Comparison of ENCODE assay signal across 9 cellular contexts in the genomic region with DNA sequence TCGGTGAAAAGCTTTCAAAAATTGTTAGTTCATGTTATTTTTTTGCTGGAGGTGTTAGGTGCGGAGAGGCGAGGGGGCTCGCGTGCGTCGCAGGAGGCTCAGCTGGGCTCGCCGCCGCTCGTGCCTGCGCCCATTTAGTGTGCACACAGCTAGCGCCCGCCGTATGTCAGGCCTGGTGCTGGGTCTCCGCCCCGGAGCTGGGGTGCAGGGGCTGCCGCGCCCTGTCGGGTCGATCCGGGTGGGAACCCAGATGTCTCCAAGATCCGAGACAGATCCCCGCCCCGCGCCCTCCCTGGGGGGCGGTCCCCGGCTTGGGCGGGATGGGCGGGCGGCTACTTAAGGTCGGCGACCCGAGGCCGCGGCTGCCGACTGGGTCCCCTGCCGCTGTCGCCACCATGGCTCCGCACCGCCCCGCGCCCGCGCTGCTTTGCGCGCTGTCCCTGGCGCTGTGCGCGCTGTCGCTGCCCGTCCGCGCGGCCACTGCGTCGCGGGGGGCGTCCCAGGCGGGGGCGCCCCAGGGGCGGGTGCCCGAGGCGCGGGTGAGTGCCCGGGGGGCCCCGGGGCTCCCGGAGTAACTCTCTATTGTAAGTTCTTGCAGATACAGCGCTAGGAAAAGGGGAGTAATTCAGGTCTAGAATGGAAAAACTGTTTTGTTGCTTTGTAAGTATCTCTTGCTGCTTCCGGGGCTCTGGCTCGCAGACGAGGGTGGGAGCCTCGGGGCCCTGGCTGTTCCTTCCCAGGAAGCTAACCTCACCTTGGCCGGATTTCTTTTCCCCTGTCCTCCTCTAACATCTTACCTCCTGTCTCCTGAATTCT. TPM values are rescaled to one million over a fixed set of nuclear protein-coding genes. Genes with fewer than 3 reads are reported as not detected.
A peak's percentile ranks its signal among the peaks of the same experiment; 100 is the strongest.
DNase-seq lines count a peak whose midpoint lies in the region; ATAC-seq, FAIRE-seq and TF ChIP-seq lines count a peak whose summit lies in the region.
"Had no signal": no experiment of that assay in that cellular context is flagged by ENCODE, and none has a peak within 500 bp of the region (broad histone marks: within the 10 kb centered on the region; RNA-seq: fewer than 3 reads in every experiment).

No MANE protein-coding gene starts in this region.

- CTCF ChIA-PET in AG04450 (lab: Charles Lee), result interaction anchor here (0.9 to 2.3 kb wide), 2 partner anchors 20 to 86 kb away, joined by 4 to 8 read pairs; no protein-coding TSS in a partner anchor

- no peaks in the 10 kb centered on the region; the same call in 1 of the 2 replicates for H3K9me3 ChIP-seq in AG04450 (ENCODE audit: control insufficient read depth, insufficient read depth, low read length)
- no peaks in the 10 kb centered on the region for H3K9me3 ChIP-seq in endocrine pancreas (ENCODE audit: control insufficient read depth, low read length)

- peak; percentile 64 for ATAC-seq in memory B cell (ENCODE audit: low read depth)
- no peak for ATAC-seq in GM21390 (IDR thresholded peaks at IDR 0.05; ENCODE audit: unreplicated experiment)
- no peak for ATAC-seq in HG03571 (IDR thresholded peaks at IDR 0.05; ENCODE audit: unreplicated experiment)

- DNase-seq in AG04450 (ENCODE audit: low read depth, low spot score), result no peak
- peak; percentile 36 for DNase-seq in GM19239 (ENCODE audit: insufficient read length, low spot score)
- DNase-seq in memory B cell (ENCODE audit: low spot score in 2 of 2), result peak; percentile 31 to 51
- peak; percentile 54 for DNase-seq in superior temporal gyrus (ENCODE audit: extremely low spot score)

- no peaks in the 10 kb centered on the region for H3K36me3 Mint-ChIP-seq in T-helper 1 cell treated with Interleukin-12 subunit alpha and Interleukin-12 subunit beta and Interleukin-4 antibody, amounts not matched to agents 30 μg/mL and 1 μg/mL, for 36 hours (ENCODE audit: low read depth)
- peaks cover 2% of the 10 kb centered on the region for H3K36me3 Mint-ChIP-seq in memory B cell

- peak overlapping the region; percentile 2 for H3K27ac ChIP-seq in AG04450 (ENCODE audit: low read depth, low read length)

- no peaks in the 10 kb centered on the region for H3K9me3 Mint-ChIP-seq in T-helper 1 cell treated with Interleukin-12 subunit alpha and Interleukin-12 subunit beta and Interleukin-4 antibody, amounts not matched to agents 30 μg/mL and 1 μg/mL, for 36 hours
- no peaks in the 10 kb centered on the region for H3K9me3 Mint-ChIP-seq in memory B cell

- FAIRE-seq in GM19239 (lab: Jason Lieb, UNC), result no peak
- FAIRE-seq: colon had no signal

- H3K4me3 ChIP-seq in AG04450 (ENCODE audit: low read depth, low read length) (peak overlapping the region; percentile 41), endocrine pancreas (ENCODE audit: control insufficient read depth, insufficient read depth, low read length) (peak overlapping the region; percentile 65)

- peaks cover 6% of the 10 kb centered on the region for H3K36me3 ChIP-seq in endocrine pancreas (ENCODE audit: control insufficient read depth, insufficient read depth, low read length)

- POLR2A ChIA-PET in AG04450 (lab: Yijun Ruan, JAX), result interaction anchor here (1.2 kb wide), 2 partner anchors 10 to 31 kb away, joined by 3 to 4 read pairs; a partner anchor contains a TSS

- H3K27ac Mint-ChIP-seq in T-helper 1 cell treated with Interleukin-12 subunit alpha and Interleukin-12 subunit beta and Interleukin-4 antibody, amounts not matched to agents 30 μg/mL and 1 μg/mL, for 36 hours, result no peak overlapping the region
- peak overlapping the region; percentile 93 for H3K27ac Mint-ChIP-seq in memory B cell

- H3K27me3 ChIP-seq in AG04450 (ENCODE audit: control insufficient read depth, insufficient read depth, low read length) (no peaks in the 10 kb centered on the region), endocrine pancreas (ENCODE audit: control insufficient read depth, insufficient read depth, low read length) (no peaks in the 10 kb centered on the region)

- peaks cover 26% of the 10 kb centered on the region for H3K27me3 Mint-ChIP-seq in T-helper 1 cell treated with Interleukin-12 subunit alpha and Interleukin-12 subunit beta and Interleukin-4 antibody, amounts not matched to agents 30 μg/mL and 1 μg/mL, for 36 hours (ENCODE audit: low read depth)
- H3K27me3 Mint-ChIP-seq in memory B cell, result no peaks in the 10 kb centered on the region

- H3K4me1 Mint-ChIP-seq in T-helper 1 cell treated with Interleukin-12 subunit alpha and Interleukin-12 subunit beta and Interleukin-4 antibody, amounts not matched to agents 30 μg/mL and 1 μg/mL, for 36 hours (ENCODE audit: low read depth), result peaks cover 10% of the 10 kb centered on the region
- H3K4me1 Mint-ChIP-seq in memory B cell, result peaks cover 23% of the 10 kb centered on the region

- no peak for TF ChIP-seq CTCF in AG04450 (IDR thresholded peaks at IDR 0.05; ENCODE audit: low read depth, low read length)

- peak overlapping the region; percentile 74 for H3K4me3 Mint-ChIP-seq in T-helper 1 cell treated with Interleukin-12 subunit alpha and Interleukin-12 subunit beta and Interleukin-4 antibody, amounts not matched to agents 30 μg/mL and 1 μg/mL, for 36 hours
- H3K4me3 Mint-ChIP-seq in memory B cell, result peak overlapping the region; percentile 83

- H3K4me1 ChIP-seq in endocrine pancreas (ENCODE audit: control insufficient read depth, insufficient read depth, low read length), result no peaks in the 10 kb centered on the region

- peak overlapping the region; percentile 44 for H3K9ac ChIP-seq in endocrine pancreas (ENCODE audit: control insufficient read depth, insufficient read depth, low read length)

RNA-seq across cellular contexts. Expression of a gene that starts 31.7 kb away (rescaled TPM):
- 421 and 565 TPM in 2 replicates for polyA plus RNA-seq in AG04450 (2011; rRNA removed)
- polyA minus RNA-seq in AG04450 (2011; rRNA and poly(A)+ RNA removed), result 513 and 805 TPM in 2 replicates
